Comparison of ENCODE assay signal across 1 cellular context in the genomic region with DNA sequence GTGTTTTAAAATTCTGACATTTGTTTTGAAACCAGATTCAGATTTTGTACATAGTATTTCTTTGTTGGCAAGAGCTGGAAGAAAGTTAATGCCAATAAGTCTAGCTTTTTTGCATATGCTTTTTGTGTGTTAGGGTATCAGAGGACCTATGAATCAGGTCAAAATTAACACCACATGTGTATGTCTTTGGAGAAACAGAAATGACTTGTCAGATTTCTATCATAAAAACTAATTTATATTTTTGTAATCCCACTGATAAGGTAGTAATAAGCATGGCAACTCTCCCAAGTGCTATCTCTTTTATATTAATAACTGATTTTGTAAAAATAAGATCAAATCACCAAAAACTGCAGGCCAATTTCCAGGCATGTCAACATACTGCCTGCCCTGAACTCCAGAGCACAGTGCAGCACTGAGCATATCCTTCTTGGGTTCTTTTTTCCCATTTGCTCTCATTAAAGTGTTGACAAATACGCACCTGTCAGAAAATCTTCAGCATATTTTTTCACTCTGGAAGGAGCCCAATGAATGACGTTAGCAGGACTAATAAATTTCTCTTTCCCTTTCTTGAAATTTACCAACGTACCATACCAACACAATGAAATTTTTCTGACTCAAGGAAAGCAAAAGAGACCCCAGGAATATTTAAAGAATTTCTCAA.
TF ChIP-seq lines count a peak whose summit lies in the region.

No MANE protein-coding gene starts in this region.

TF ChIP-seq in SK-N-SH, 30 proteins besides CTCF, POLR2A, EP300 and RAD21 (continued from another document):
- TF ChIP-seq, protein P1, sequence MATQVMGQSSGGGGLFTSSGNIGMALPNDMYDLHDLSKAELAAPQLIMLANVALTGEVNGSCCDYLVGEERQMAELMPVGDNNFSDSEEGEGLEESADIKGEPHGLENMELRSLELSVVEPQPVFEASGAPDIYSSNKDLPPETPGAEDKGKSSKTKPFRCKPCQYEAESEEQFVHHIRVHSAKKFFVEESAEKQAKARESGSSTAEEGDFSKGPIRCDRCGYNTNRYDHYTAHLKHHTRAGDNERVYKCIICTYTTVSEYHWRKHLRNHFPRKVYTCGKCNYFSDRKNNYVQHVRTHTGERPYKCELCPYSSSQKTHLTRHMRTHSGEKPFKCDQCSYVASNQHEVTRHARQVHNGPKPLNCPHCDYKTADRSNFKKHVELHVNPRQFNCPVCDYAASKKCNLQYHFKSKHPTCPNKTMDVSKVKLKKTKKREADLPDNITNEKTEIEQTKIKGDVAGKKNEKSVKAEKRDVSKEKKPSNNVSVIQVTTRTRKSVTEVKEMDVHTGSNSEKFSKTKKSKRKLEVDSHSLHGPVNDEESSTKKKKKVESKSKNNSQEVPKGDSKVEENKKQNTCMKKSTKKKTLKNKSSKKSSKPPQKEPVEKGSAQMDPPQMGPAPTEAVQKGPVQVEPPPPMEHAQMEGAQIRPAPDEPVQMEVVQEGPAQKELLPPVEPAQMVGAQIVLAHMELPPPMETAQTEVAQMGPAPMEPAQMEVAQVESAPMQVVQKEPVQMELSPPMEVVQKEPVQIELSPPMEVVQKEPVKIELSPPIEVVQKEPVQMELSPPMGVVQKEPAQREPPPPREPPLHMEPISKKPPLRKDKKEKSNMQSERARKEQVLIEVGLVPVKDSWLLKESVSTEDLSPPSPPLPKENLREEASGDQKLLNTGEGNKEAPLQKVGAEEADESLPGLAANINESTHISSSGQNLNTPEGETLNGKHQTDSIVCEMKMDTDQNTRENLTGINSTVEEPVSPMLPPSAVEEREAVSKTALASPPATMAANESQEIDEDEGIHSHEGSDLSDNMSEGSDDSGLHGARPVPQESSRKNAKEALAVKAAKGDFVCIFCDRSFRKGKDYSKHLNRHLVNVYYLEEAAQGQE (IDR thresholded peaks at IDR 0.05; ENCODE audit: low read depth, low read length) = no peak
- peak; percentile 43 for TF ChIP-seq CHD2 (IDR thresholded peaks at IDR 0.05; ENCODE audit: low read length, partially characterized antibody)
- TF ChIP-seq GABPA (IDR thresholded peaks at IDR 0.05; ENCODE audit: low read depth) = no peak
- no peak for TF ChIP-seq TEAD4 (IDR thresholded peaks at IDR 0.05; ENCODE audit: borderline replicate concordance, insufficient read depth)
- TF ChIP-seq, protein P2, sequence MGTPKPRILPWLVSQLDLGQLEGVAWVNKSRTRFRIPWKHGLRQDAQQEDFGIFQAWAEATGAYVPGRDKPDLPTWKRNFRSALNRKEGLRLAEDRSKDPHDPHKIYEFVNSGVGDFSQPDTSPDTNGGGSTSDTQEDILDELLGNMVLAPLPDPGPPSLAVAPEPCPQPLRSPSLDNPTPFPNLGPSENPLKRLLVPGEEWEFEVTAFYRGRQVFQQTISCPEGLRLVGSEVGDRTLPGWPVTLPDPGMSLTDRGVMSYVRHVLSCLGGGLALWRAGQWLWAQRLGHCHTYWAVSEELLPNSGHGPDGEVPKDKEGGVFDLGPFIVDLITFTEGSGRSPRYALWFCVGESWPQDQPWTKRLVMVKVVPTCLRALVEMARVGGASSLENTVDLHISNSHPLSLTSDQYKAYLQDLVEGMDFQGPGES (IDR thresholded peaks at IDR 0.05; ENCODE audit: low read depth, low read length) = no peak
- TF ChIP-seq MXI1 (IDR thresholded peaks at IDR 0.05; ENCODE audit: low read depth, low read length) = no peak
- TF ChIP-seq, protein P3, sequence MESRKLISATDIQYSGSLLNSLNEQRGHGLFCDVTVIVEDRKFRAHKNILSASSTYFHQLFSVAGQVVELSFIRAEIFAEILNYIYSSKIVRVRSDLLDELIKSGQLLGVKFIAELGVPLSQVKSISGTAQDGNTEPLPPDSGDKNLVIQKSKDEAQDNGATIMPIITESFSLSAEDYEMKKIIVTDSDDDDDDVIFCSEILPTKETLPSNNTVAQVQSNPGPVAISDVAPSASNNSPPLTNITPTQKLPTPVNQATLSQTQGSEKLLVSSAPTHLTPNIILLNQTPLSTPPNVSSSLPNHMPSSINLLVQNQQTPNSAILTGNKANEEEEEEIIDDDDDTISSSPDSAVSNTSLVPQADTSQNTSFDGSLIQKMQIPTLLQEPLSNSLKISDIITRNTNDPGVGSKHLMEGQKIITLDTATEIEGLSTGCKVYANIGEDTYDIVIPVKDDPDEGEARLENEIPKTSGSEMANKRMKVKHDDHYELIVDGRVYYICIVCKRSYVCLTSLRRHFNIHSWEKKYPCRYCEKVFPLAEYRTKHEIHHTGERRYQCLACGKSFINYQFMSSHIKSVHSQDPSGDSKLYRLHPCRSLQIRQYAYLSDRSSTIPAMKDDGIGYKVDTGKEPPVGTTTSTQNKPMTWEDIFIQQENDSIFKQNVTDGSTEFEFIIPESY (IDR thresholded peaks at IDR 0.05; ENCODE audit: borderline replicate concordance, low read depth) = no peak
- no peak; the same call in 1 of the 2 replicates for TF ChIP-seq NFIC (IDR thresholded peaks at IDR 0.05; ENCODE audit: borderline replicate concordance)
- TF ChIP-seq FOSL2 (IDR thresholded peaks at IDR 0.05; ENCODE audit: borderline replicate concordance, low read depth) = no peak
- TF ChIP-seq MEF2A (IDR thresholded peaks at IDR 0.05; ENCODE audit: borderline replicate concordance, low read depth) = no peak
- TF ChIP-seq, protein P4, sequence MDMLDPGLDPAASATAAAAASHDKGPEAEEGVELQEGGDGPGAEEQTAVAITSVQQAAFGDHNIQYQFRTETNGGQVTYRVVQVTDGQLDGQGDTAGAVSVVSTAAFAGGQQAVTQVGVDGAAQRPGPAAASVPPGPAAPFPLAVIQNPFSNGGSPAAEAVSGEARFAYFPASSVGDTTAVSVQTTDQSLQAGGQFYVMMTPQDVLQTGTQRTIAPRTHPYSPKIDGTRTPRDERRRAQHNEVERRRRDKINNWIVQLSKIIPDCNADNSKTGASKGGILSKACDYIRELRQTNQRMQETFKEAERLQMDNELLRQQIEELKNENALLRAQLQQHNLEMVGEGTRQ (IDR thresholded peaks at IDR 0.05; ENCODE audit: borderline replicate concordance, low read depth, low read length) = no peak
- TF ChIP-seq POLR2AphosphoS5 (IDR thresholded peaks at IDR 0.05; ENCODE audit: low read depth, low read length) = no peak
- TF ChIP-seq FOXM1 (IDR thresholded peaks at IDR 0.05; ENCODE audit: low read depth) = no peak
- TF ChIP-seq TCF12 (IDR thresholded peaks at IDR 0.05) = peak; percentile 56
- TF ChIP-seq JUND (IDR thresholded peaks at IDR 0.05) = no peak
- TF ChIP-seq RCOR1 (IDR thresholded peaks at IDR 0.05; ENCODE audit: low read length) = peak; percentile 61; the same call in 1 of the 2 replicates
- TF ChIP-seq RXRA (IDR thresholded peaks at IDR 0.05; ENCODE audit: borderline replicate concordance, low read depth) = no peak
- TF ChIP-seq YY1 (IDR thresholded peaks at IDR 0.05; ENCODE audit: low read depth) = no peak
- no peak for TF ChIP-seq RFX5 (IDR thresholded peaks at IDR 0.05; ENCODE audit: low read length)
- TF ChIP-seq NRF1 (IDR thresholded peaks at IDR 0.05; ENCODE audit: low read depth, low read length) = no peak
- TF ChIP-seq, protein P5, sequence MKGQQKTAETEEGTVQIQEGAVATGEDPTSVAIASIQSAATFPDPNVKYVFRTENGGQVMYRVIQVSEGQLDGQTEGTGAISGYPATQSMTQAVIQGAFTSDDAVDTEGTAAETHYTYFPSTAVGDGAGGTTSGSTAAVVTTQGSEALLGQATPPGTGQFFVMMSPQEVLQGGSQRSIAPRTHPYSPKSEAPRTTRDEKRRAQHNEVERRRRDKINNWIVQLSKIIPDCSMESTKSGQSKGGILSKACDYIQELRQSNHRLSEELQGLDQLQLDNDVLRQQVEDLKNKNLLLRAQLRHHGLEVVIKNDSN (IDR thresholded peaks at IDR 0.05; ENCODE audit: borderline replicate concordance, low read depth) = no peak
- no peak for TF ChIP-seq ELF1 (IDR thresholded peaks at IDR 0.05)
- no peak for TF ChIP-seq SMC3 (IDR thresholded peaks at IDR 0.05; ENCODE audit: low read depth, low read length)
- TF ChIP-seq TAF1 (IDR thresholded peaks at IDR 0.05; ENCODE audit: borderline replicate concordance, low read depth, low read length) = no peak
- TF ChIP-seq EZH2phosphoT487 (IDR thresholded peaks at IDR 0.05; ENCODE audit: borderline replicate concordance, low read depth) = no peak
